9 cellular contexts compared by ENCODE assay signal in genomic region chr16:87780385-87780989, GRCh38. TPM values are rescaled to one million over a fixed set of nuclear protein-coding genes. Genes with fewer than 3 reads are reported as not detected.
DNase-seq lines count a peak whose midpoint lies in the region; ATAC-seq and TF ChIP-seq lines count a peak whose summit lies in the region.
"Had no signal": no experiment of that assay in that cellular context is flagged by ENCODE, and none has a peak within 500 bp of the region (broad histone marks: within the 10 kb centered on the region; RNA-seq: fewer than 3 reads in every experiment).

No MANE protein-coding gene starts in this region.

- no peak for TF ChIP-seq CTCF in stomach (IDR thresholded peaks at IDR 0.05)

- 66 to 82% (median 76%) methylated on average over 10 of the region's 10 CpGs for WGBS in stomach, 5 donors

- DNase-seq in activated CD4-positive, alpha-beta T cell treated with anti-CD3 and anti-CD28 coated beads for 24 hours (ENCODE audit: low read depth in 2 of 2): peak; percentile 41 to 58
- no peak for DNase-seq in activated CD4-positive, alpha-beta T cell treated with anti-CD3 and anti-CD28 coated beads for 1 hour
- peak; percentile 15 for DNase-seq in NCI-H774 (lab: John Stamatoyannopoulos, UW)
- DNase-seq in activated T-cell treated with anti-CD3 and anti-CD28 coated beads for 4 hours: peak; percentile 26
- DNase-seq in immature natural killer cell: peak; percentile 58 to 74 (median 73)
- peak; percentile 34 for DNase-seq in stomach
- DNase-seq in NCI-H1694 treated with DMSO at 0.1 percent for 48 hours (lab: John Stamatoyannopoulos, UW): no peak

- peaks cover 37 to 38% of the 10 kb centered on the region in 2 donors for H3K4me1 Mint-ChIP-seq in immature natural killer cell

- intact Hi-C loops in stomach (cut with DNase I; ENCODE audit: low total_unique reads): loop anchor here (5.0 kb wide), 1 partner anchor 92 kb away; no protein-coding TSS in a partner anchor

- no peaks in the 10 kb centered on the region for H3K9me3 Mint-ChIP-seq in immature natural killer cell

- peaks cover 17 to 53% (median 28%) of the 10 kb centered on the region in 4 donors for H3K4me1 ChIP-seq in stomach

- no peaks in the 10 kb centered on the region for H3K36me3 ChIP-seq in stomach

- H3K36me3 Mint-ChIP-seq in immature natural killer cell: no peaks in the 10 kb centered on the region

- H3K27me3 Mint-ChIP-seq in immature natural killer cell (ENCODE audit: low read depth in 3 of 3): peaks cover 18 to 19% (median 18%) of the 10 kb centered on the region in 3 donors

- TF ChIP-seq POLR2A in stomach (IDR thresholded peaks at IDR 0.05): no peak

- peak overlapping the region in 3 of 5 donors; percentile 43 to 77 (median 48) for H3K27ac ChIP-seq in stomach
- H3K27ac ChIP-seq: C4-2B had no signal

- H3K4me3 Mint-ChIP-seq in immature natural killer cell: peak overlapping the region; percentile 44 to 81 (median 62)

- no peak for ATAC-seq in GM21390 (IDR thresholded peaks at IDR 0.05; ENCODE audit: unreplicated experiment)

- H3K27me3 ChIP-seq in stomach: peaks cover 0 to 4% (median 0%) of the 10 kb centered on the region in 3 donors

- H3K9me3 ChIP-seq in stomach: no peaks in the 10 kb centered on the region

- TF ChIP-seq EP300 in stomach (IDR thresholded peaks at IDR 0.05): no peak

- peak overlapping the region; percentile 79 to 99 (median 98) for H3K27ac Mint-ChIP-seq in immature natural killer cell

- H3K4me3 ChIP-seq in stomach: no peak overlapping the region

RNA-seq across cellular contexts. Expression of gene KLHDC4, which starts 14.7 kb away (rescaled TPM):
- polyA plus RNA-seq in immature natural killer cell (10 to 100 TPM; 52.0 to 70.0 (median 61.0) TPM), stomach (10 to 100 TPM; 28.5 to 37.8 (median 33.9) TPM)
- total RNA-seq in stomach: 100 to 1,000 TPM in 2 of 5 donors, 10 to 100 TPM in 3; 25.5 to 119 (median 69.4) TPM

Comparison
In these comparisons a context has a peak if more than half of its experiments do, and no peak if none do; other contexts are left out.
1. DNase-seq: peak in activated CD4-positive, alpha-beta T cell treated with anti-CD3 and anti-CD28 coated beads for 24 hours (2 of 2), NCI-H774 (single experiment), activated T-cell treated with anti-CD3 and anti-CD28 coated beads for 4 hours (single experiment), immature natural killer cell (3 of 3) and stomach (single experiment); none in activated CD4-positive, alpha-beta T cell treated with anti-CD3 and anti-CD28 coated beads for 1 hour (single experiment) and NCI-H1694 treated with DMSO at 0.1 percent for 48 hours (single experiment).